Comparison of ENCODE assay signal across 1 cellular context in genomic region chr2:226618875-226619605, GRCh38.
A peak's percentile ranks its signal among the peaks of the same experiment; 100 is the strongest.
TF ChIP-seq lines count a peak whose summit lies in the region.

No MANE protein-coding gene starts in this region.

TF ChIP-seq in HepG2, 621 proteins besides CTCF, POLR2A, EP300 and RAD21 (continued from another document and continues in another):
- no peak for TF ChIP-seq ZFP91 (CRISPR knock-in tag; IDR thresholded peaks at IDR 0.05; ENCODE audit: borderline replicate concordance)
- TF ChIP-seq, protein P1, sequence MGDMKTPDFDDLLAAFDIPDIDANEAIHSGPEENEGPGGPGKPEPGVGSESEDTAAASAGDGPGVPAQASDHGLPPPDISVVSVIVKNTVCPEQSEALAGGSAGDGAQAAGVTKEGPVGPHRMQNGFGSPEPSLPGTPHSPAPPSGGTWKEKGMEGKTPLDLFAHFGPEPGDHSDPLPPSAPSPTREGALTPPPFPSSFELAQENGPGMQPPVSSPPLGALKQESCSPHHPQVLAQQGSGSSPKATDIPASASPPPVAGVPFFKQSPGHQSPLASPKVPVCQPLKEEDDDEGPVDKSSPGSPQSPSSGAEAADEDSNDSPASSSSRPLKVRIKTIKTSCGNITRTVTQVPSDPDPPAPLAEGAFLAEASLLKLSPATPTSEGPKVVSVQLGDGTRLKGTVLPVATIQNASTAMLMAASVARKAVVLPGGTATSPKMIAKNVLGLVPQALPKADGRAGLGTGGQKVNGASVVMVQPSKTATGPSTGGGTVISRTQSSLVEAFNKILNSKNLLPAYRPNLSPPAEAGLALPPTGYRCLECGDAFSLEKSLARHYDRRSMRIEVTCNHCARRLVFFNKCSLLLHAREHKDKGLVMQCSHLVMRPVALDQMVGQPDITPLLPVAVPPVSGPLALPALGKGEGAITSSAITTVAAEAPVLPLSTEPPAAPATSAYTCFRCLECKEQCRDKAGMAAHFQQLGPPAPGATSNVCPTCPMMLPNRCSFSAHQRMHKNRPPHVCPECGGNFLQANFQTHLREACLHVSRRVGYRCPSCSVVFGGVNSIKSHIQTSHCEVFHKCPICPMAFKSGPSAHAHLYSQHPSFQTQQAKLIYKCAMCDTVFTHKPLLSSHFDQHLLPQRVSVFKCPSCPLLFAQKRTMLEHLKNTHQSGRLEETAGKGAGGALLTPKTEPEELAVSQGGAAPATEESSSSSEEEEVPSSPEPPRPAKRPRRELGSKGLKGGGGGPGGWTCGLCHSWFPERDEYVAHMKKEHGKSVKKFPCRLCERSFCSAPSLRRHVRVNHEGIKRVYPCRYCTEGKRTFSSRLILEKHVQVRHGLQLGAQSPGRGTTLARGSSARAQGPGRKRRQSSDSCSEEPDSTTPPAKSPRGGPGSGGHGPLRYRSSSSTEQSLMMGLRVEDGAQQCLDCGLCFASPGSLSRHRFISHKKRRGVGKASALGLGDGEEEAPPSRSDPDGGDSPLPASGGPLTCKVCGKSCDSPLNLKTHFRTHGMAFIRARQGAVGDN (CRISPR knock-in tag; IDR thresholded peaks at IDR 0.05), result no peak
- TF ChIP-seq ZNF776 (CRISPR knock-in tag; IDR thresholded peaks at IDR 0.05), result no peak
- TF ChIP-seq ZNF674 (CRISPR knock-in tag; IDR thresholded peaks at IDR 0.05; ENCODE audit: low read depth), result no peak
- no peak for TF ChIP-seq ZC3H13 (CRISPR knock-in tag; IDR thresholded peaks at IDR 0.05)
- no peak for TF ChIP-seq ZNF513 (CRISPR knock-in tag; conservative IDR thresholded peaks at IDR 0.05)
- TF ChIP-seq ZMAT3 (CRISPR knock-in tag; conservative IDR thresholded peaks at IDR 0.05), result 0 out of 2 replicates have a peak, but pooled peaks have one; percentile 7
- TF ChIP-seq ZNF431 (CRISPR knock-in tag; IDR thresholded peaks at IDR 0.05; ENCODE audit: borderline replicate concordance, low read depth), result no peak
- peak; percentile 18; the same call in 1 of the 2 replicates for TF ChIP-seq FOSL2 (CRISPR knock-in tag; IDR thresholded peaks at IDR 0.05)
- 0 out of 2 replicates have a peak, but pooled peaks have one; percentile 60 for TF ChIP-seq ZNF607 (CRISPR knock-in tag; IDR thresholded peaks at IDR 0.05; ENCODE audit: borderline replicate concordance)
- no peak; the same call in 1 of the 2 replicates for TF ChIP-seq ZNF746 (CRISPR knock-in tag; IDR thresholded peaks at IDR 0.05)
- TF ChIP-seq ETV6 (CRISPR knock-in tag; conservative IDR thresholded peaks at IDR 0.05), result no peak
- no peak for TF ChIP-seq ZFP90 (CRISPR knock-in tag; IDR thresholded peaks at IDR 0.05; ENCODE audit: borderline replicate concordance)
- TF ChIP-seq CAMTA2 (CRISPR knock-in tag; IDR thresholded peaks at IDR 0.05; ENCODE audit: borderline replicate concordance), result no peak
- TF ChIP-seq XRCC5 (optimal IDR thresholded peaks at IDR 0.05; ENCODE audit: low read length), result no peak
- no peak for TF ChIP-seq ZNF33A (CRISPR knock-in tag; IDR thresholded peaks at IDR 0.05; ENCODE audit: borderline replicate concordance)
- no peak; the same call in 1 of the 2 replicates for TF ChIP-seq JUND (CRISPR knock-in tag; IDR thresholded peaks at IDR 0.05)
- TF ChIP-seq ZNF24 (IDR thresholded peaks at IDR 0.05), result no peak; the same call in 1 of the 2 replicates
- TF ChIP-seq ZNF101 (CRISPR knock-in tag; IDR thresholded peaks at IDR 0.05; ENCODE audit: borderline replicate concordance, low read depth), result 0 out of 2 replicates have a peak, but pooled peaks have one; percentile 47
- no peak for TF ChIP-seq XBP1 (CRISPR knock-in tag; IDR thresholded peaks at IDR 0.05)
- TF ChIP-seq SOX13 (IDR thresholded peaks at IDR 0.05), result peak; percentile 81; the same call in 1 of the 2 replicates
- TF ChIP-seq SOX13 (CRISPR knock-in tag; conservative IDR thresholded peaks at IDR 0.05 in 1 of 2, IDR thresholded peaks at IDR 0.05 in 1 of 2), result peak in 1 of 2 experiments; percentile 96; a peak in 2 of 4 replicates
- TF ChIP-seq CHD4 (IDR thresholded peaks at IDR 0.05; ENCODE audit: borderline replicate concordance, low read length), result peak; percentile 84; the same call in 1 of the 2 replicates
- peak; percentile 37; the same call in 1 of the 2 replicates for TF ChIP-seq ATF7-NPFF (CRISPR knock-in tag; IDR thresholded peaks at IDR 0.05; ENCODE audit: low read depth)
- TF ChIP-seq ZNF251 (CRISPR knock-in tag; IDR thresholded peaks at IDR 0.05), result no peak
- no peak for TF ChIP-seq MYNN (CRISPR knock-in tag; IDR thresholded peaks at IDR 0.05; ENCODE audit: low read depth)
- TF ChIP-seq ZBTB42 (CRISPR knock-in tag; IDR thresholded peaks at IDR 0.05), result no peak
- TF ChIP-seq MIER2 (CRISPR knock-in tag; IDR thresholded peaks at IDR 0.05), result peak; percentile 79
- peak; percentile 98 for TF ChIP-seq SMAD3 (CRISPR knock-in tag; IDR thresholded peaks at IDR 0.05)
- TF ChIP-seq TERF1 (CRISPR knock-in tag; IDR thresholded peaks at IDR 0.05), result no peak
- TF ChIP-seq MYC (CRISPR knock-in tag; IDR thresholded peaks at IDR 0.05; ENCODE audit: borderline replicate concordance), result no peak
- TF ChIP-seq DMAP1 (CRISPR knock-in tag; IDR thresholded peaks at IDR 0.05), result peak; percentile 37; the same call in 1 of the 2 replicates
- peak; percentile 80; the same call in 1 of the 2 replicates for TF ChIP-seq RFXANK (CRISPR knock-in tag; IDR thresholded peaks at IDR 0.05)
- TF ChIP-seq ATF1 (CRISPR knock-in tag; IDR thresholded peaks at IDR 0.05), result peak; percentile 83; the same call in 1 of the 2 replicates
- TF ChIP-seq NR2F6 (IDR thresholded peaks at IDR 0.05), result peak; percentile 86
- TF ChIP-seq NR2F6 (CRISPR knock-in tag; IDR thresholded peaks at IDR 0.05), result peak; percentile 87
- TF ChIP-seq MAF1 (CRISPR knock-in tag; IDR thresholded peaks at IDR 0.05; ENCODE audit: borderline replicate concordance), result no peak
- TF ChIP-seq ZMAT5 (CRISPR knock-in tag; IDR thresholded peaks at IDR 0.05; ENCODE audit: borderline replicate concordance, low read depth), result no peak
- no peak for TF ChIP-seq CENPX (CRISPR knock-in tag; IDR thresholded peaks at IDR 0.05)
- no peak for TF ChIP-seq ZNF333 (CRISPR knock-in tag; IDR thresholded peaks at IDR 0.05; ENCODE audit: borderline replicate concordance)
- TF ChIP-seq HOXA3 (CRISPR knock-in tag; IDR thresholded peaks at IDR 0.05), result peak; percentile 7; the same call in 1 of the 2 replicates
- no peak for TF ChIP-seq RBM22 (optimal IDR thresholded peaks at IDR 0.05; ENCODE audit: low read length)
- TF ChIP-seq ZFX (CRISPR knock-in tag; IDR thresholded peaks at IDR 0.05; ENCODE audit: low read depth), result no peak
- TF ChIP-seq, protein P2, sequence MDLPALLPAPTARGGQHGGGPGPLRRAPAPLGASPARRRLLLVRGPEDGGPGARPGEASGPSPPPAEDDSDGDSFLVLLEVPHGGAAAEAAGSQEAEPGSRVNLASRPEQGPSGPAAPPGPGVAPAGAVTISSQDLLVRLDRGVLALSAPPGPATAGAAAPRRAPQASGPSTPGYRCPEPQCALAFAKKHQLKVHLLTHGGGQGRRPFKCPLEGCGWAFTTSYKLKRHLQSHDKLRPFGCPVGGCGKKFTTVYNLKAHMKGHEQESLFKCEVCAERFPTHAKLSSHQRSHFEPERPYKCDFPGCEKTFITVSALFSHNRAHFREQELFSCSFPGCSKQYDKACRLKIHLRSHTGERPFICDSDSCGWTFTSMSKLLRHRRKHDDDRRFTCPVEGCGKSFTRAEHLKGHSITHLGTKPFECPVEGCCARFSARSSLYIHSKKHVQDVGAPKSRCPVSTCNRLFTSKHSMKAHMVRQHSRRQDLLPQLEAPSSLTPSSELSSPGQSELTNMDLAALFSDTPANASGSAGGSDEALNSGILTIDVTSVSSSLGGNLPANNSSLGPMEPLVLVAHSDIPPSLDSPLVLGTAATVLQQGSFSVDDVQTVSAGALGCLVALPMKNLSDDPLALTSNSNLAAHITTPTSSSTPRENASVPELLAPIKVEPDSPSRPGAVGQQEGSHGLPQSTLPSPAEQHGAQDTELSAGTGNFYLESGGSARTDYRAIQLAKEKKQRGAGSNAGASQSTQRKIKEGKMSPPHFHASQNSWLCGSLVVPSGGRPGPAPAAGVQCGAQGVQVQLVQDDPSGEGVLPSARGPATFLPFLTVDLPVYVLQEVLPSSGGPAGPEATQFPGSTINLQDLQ (CRISPR knock-in tag; IDR thresholded peaks at IDR 0.05), result no peak
- TF ChIP-seq ZNF317 (CRISPR knock-in tag; IDR thresholded peaks at IDR 0.05), result peak; percentile 83
- TF ChIP-seq RXRB (CRISPR knock-in tag; IDR thresholded peaks at IDR 0.05; ENCODE audit: borderline replicate concordance), result peak; percentile 97
- no peak for TF ChIP-seq SCMH1 (CRISPR knock-in tag; IDR thresholded peaks at IDR 0.05; ENCODE audit: borderline replicate concordance)
- TF ChIP-seq DRAP1 (CRISPR knock-in tag; IDR thresholded peaks at IDR 0.05), result peak; percentile 49; the same call in 1 of the 2 replicates
- TF ChIP-seq SP2 (CRISPR knock-in tag; IDR thresholded peaks at IDR 0.05), result no peak
- no peak for TF ChIP-seq KLF15 (CRISPR knock-in tag; IDR thresholded peaks at IDR 0.05; ENCODE audit: borderline replicate concordance)
- TF ChIP-seq FLYWCH1 (CRISPR knock-in tag; IDR thresholded peaks at IDR 0.05), result no peak
- TF ChIP-seq, protein P3, sequence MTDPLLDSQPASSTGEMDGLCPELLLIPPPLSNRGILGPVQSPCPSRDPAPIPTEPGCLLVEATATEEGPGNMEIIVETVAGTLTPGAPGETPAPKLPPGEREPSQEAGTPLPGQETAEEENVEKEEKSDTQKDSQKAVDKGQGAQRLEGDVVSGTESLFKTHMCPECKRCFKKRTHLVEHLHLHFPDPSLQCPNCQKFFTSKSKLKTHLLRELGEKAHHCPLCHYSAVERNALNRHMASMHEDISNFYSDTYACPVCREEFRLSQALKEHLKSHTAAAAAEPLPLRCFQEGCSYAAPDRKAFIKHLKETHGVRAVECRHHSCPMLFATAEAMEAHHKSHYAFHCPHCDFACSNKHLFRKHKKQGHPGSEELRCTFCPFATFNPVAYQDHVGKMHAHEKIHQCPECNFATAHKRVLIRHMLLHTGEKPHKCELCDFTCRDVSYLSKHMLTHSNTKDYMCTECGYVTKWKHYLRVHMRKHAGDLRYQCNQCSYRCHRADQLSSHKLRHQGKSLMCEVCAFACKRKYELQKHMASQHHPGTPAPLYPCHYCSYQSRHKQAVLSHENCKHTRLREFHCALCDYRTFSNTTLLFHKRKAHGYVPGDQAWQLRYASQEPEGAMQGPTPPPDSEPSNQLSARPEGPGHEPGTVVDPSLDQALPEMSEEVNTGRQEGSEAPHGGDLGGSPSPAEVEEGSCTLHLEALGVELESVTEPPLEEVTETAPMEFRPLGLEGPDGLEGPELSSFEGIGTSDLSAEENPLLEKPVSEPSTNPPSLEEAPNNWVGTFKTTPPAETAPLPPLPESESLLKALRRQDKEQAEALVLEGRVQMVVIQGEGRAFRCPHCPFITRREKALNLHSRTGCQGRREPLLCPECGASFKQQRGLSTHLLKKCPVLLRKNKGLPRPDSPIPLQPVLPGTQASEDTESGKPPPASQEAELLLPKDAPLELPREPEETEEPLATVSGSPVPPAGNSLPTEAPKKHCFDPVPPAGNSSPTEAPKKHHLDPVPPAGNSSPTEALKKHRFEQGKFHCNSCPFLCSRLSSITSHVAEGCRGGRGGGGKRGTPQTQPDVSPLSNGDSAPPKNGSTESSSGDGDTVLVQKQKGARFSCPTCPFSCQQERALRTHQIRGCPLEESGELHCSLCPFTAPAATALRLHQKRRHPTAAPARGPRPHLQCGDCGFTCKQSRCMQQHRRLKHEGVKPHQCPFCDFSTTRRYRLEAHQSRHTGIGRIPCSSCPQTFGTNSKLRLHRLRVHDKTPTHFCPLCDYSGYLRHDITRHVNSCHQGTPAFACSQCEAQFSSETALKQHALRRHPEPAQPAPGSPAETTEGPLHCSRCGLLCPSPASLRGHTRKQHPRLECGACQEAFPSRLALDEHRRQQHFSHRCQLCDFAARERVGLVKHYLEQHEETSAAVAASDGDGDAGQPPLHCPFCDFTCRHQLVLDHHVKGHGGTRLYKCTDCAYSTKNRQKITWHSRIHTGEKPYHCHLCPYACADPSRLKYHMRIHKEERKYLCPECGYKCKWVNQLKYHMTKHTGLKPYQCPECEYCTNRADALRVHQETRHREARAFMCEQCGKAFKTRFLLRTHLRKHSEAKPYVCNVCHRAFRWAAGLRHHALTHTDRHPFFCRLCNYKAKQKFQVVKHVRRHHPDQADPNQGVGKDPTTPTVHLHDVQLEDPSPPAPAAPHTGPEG (CRISPR knock-in tag; IDR thresholded peaks at IDR 0.05), result no peak
- no peak for TF ChIP-seq ZNF12 (CRISPR knock-in tag; IDR thresholded peaks at IDR 0.05)
- TF ChIP-seq MZF1 (CRISPR knock-in tag; IDR thresholded peaks at IDR 0.05; ENCODE audit: borderline replicate concordance), result no peak
- peak; percentile 45; the same call in 1 of the 2 replicates for TF ChIP-seq ZNF3 (CRISPR knock-in tag; IDR thresholded peaks at IDR 0.05)
